8 cellular contexts compared by ENCODE assay signal in genomic region chr18:5294113-5294617, GRCh38. TPM values are rescaled to one million over a fixed set of nuclear protein-coding genes. Genes with fewer than 3 reads are reported as not detected.
DNase-seq lines count a peak whose midpoint lies in the region; ATAC-seq, FAIRE-seq and TF ChIP-seq lines count a peak whose summit lies in the region.

No MANE protein-coding gene starts in this region.

- H3K4me1 ChIP-seq in OCI-LY1 (ENCODE audit: insufficient read depth, low read length, severe bottlenecking): peaks cover 43% of the 10 kb centered on the region
- peaks cover 3% of the 10 kb centered on the region for H3K4me1 ChIP-seq in mesenchymal stem cell (ENCODE audit: control insufficient read depth, insufficient read depth, low read depth, low read length)

- TF ChIP-seq POLR2A in GM12892 (IDR thresholded peaks at IDR 0.05; ENCODE audit: low read depth, low read length): no peak

- H3K27me3 Mint-ChIP-seq in stimulated activated naive B cell treated with anti-CD40 and anti-IgM and Interleukin-4, amounts not matched to agents 10 μg/mL and 1 μg/mL and 100 μg/mL, for 72 hours: peaks cover 3 to 4% of the 10 kb centered on the region in 2 donors

- WGBS in mesenchymal stem cell: 68% methylated on average over 5 of the region's 9 CpGs

- ATAC-seq in stimulated activated naive B cell treated with anti-CD40 and anti-IgM and Interleukin-4, amounts not matched to agents 10 μg/mL and 1 μg/mL and 100 μg/mL, for 72 hours (replicated peaks): no peak
- ATAC-seq in HG02571 (IDR thresholded peaks at IDR 0.05; ENCODE audit: unreplicated experiment): no peak

- H3K36me3 ChIP-seq in OCI-LY1 (ENCODE audit: insufficient read depth, low read length) (peaks cover 34% of the 10 kb centered on the region), bronchial epithelial cell (ENCODE audit: control insufficient read depth, insufficient read depth, low read length) (peaks cover 3% of the 10 kb centered on the region), mesenchymal stem cell (ENCODE audit: control insufficient read depth in 1 of 2, insufficient read depth in 2 of 2, low read depth in 1 of 2, low read length in 2 of 2) (peaks cover 11 to 32% of the 10 kb centered on the region in 2 experiments)

- H3K9ac ChIP-seq in OCI-LY1 (ENCODE audit: low read length) (peak overlapping the region; percentile 71), mesenchymal stem cell (ENCODE audit: low read length) (peak overlapping the region; percentile 89)

- peak overlapping the region; percentile 87 for H3K27ac ChIP-seq in OCI-LY1 (ENCODE audit: low read depth, low read length, poor library complexity, severe bottlenecking)
- peak overlapping the region; percentile 97 for H3K27ac ChIP-seq in mesenchymal stem cell (ENCODE audit: low read length, poor library complexity, severe bottlenecking)

- H2AK5ac ChIP-seq in mesenchymal stem cell (ENCODE audit: low read length, severe bottlenecking): no peak overlapping the region

- H3K27ac Mint-ChIP-seq in stimulated activated naive B cell treated with anti-CD40 and anti-IgM and Interleukin-4, amounts not matched to agents 10 μg/mL and 1 μg/mL and 100 μg/mL, for 72 hours: peak overlapping the region; percentile 97

- no peaks in the 10 kb centered on the region for H3K27me3 ChIP-seq in OCI-LY1 (ENCODE audit: insufficient read depth, low read length)
- no peaks in the 10 kb centered on the region for H3K27me3 ChIP-seq in bronchial epithelial cell (ENCODE audit: control insufficient read depth, insufficient read depth, low read length)
- H3K27me3 ChIP-seq in mesenchymal stem cell (ENCODE audit: control insufficient read depth in 1 of 2, insufficient read depth in 1 of 2, low read length in 2 of 2): no peaks in the 10 kb centered on the region

- peak overlapping the region; percentile 87 for H4K91ac ChIP-seq in mesenchymal stem cell (ENCODE audit: low read length)

- no peaks in the 10 kb centered on the region for H3F3A ChIP-seq in OCI-LY1 (ENCODE audit: insufficient read depth, low read length)

- H2BK5ac ChIP-seq in mesenchymal stem cell (ENCODE audit: low read depth, low read length, poor library complexity, severe bottlenecking): no peak overlapping the region

- H3K9me3 ChIP-seq in OCI-LY1 (ENCODE audit: low read length) (no peaks in the 10 kb centered on the region), mesenchymal stem cell (ENCODE audit: control insufficient read depth, low read length) (no peaks in the 10 kb centered on the region)

- H3K9me2 ChIP-seq in OCI-LY1 (ENCODE audit: low read depth, low read length): no peaks in the 10 kb centered on the region

- peak overlapping the region in 1 of 2 experiments; percentile 71 for H2BK12ac ChIP-seq in mesenchymal stem cell (ENCODE audit: low read length in 2 of 2)

- DNase-seq in GM12892 (ENCODE audit: insufficient read length) (peak; percentile 12), bronchial epithelial cell (ENCODE audit: low read depth) (no peak), mesenchymal stem cell (no peak), DMS79 (lab: John Stamatoyannopoulos, UW) (no peak), NCI-H128 (lab: John Stamatoyannopoulos, UW; ENCODE audit: unreplicated experiment) (no peak)
- DNase-seq in stimulated activated naive B cell treated with anti-CD40 and anti-IgM and Interleukin-4, amounts not matched to agents 10 μg/mL and 1 μg/mL and 100 μg/mL, for 72 hours: no peak

- H3K4me2 ChIP-seq in OCI-LY1 (ENCODE audit: low read length) (peak overlapping the region; percentile 80), mesenchymal stem cell (ENCODE audit: low read length, poor library complexity, severe bottlenecking) (peak overlapping the region; percentile 70)

- H3K4me1 Mint-ChIP-seq in stimulated activated naive B cell treated with anti-CD40 and anti-IgM and Interleukin-4, amounts not matched to agents 10 μg/mL and 1 μg/mL and 100 μg/mL, for 72 hours: peaks cover 9 to 18% of the 10 kb centered on the region in 2 donors

- peaks cover 14 to 16% of the 10 kb centered on the region in 2 donors for H3K36me3 Mint-ChIP-seq in stimulated activated naive B cell treated with anti-CD40 and anti-IgM and Interleukin-4, amounts not matched to agents 10 μg/mL and 1 μg/mL and 100 μg/mL, for 72 hours

- peak overlapping the region; percentile 89 to 90 for H3K4me3 Mint-ChIP-seq in stimulated activated naive B cell treated with anti-CD40 and anti-IgM and Interleukin-4, amounts not matched to agents 10 μg/mL and 1 μg/mL and 100 μg/mL, for 72 hours

- H2AFZ ChIP-seq in OCI-LY1 (ENCODE audit: low read length): no peak overlapping the region
- H2AFZ ChIP-seq in mesenchymal stem cell (ENCODE audit: low read depth, low read length): peak overlapping the region; percentile 60

- peak overlapping the region in 1 of 2 experiments; percentile 24 for H3K23ac ChIP-seq in mesenchymal stem cell (ENCODE audit: low read length in 2 of 2)

- H4K8ac ChIP-seq in mesenchymal stem cell (ENCODE audit: low read length): peak overlapping the region; percentile 90

- H3K4me3 ChIP-seq in OCI-LY1 (ENCODE audit: low read depth, low read length, poor library complexity, severe bottlenecking) (peak overlapping the region; percentile 69), bronchial epithelial cell (ENCODE audit: low read depth, low read length) (peak overlapping the region; percentile 49), mesenchymal stem cell (ENCODE audit: insufficient read depth in 1 of 2, low read depth in 1 of 2, low read length in 2 of 2) (peak overlapping the region; percentile 94 to 97)

- H4K20me1 ChIP-seq in OCI-LY1 (ENCODE audit: insufficient read depth, low read length): no peaks in the 10 kb centered on the region

- TF ChIP-seq CTCF in OCI-LY1 (IDR thresholded peaks at IDR 0.05; ENCODE audit: low read length): no peak
- no peak for TF ChIP-seq CTCF in bronchial epithelial cell (IDR thresholded peaks at IDR 0.05; ENCODE audit: insufficient read depth, low read length, severe bottlenecking)

- peaks cover 22% of the 10 kb centered on the region for H3K79me1 ChIP-seq in mesenchymal stem cell (replicated peaks; ENCODE audit: low read length, poor library complexity, severe bottlenecking)

- H3K79me2 ChIP-seq in OCI-LY1 (ENCODE audit: insufficient read depth, low read length): no peaks in the 10 kb centered on the region

- no peak overlapping the region for H2BK15ac ChIP-seq in mesenchymal stem cell (ENCODE audit: low read depth, poor library complexity, severe bottlenecking)

- peak overlapping the region; percentile 81 to 90 for H3K18ac ChIP-seq in mesenchymal stem cell (ENCODE audit: low read depth in 1 of 2, low read length in 2 of 2)

- H2BK120ac ChIP-seq in mesenchymal stem cell (ENCODE audit: low read depth, low read length): no peak overlapping the region

- no peaks in the 10 kb centered on the region for H3K9me3 Mint-ChIP-seq in stimulated activated naive B cell treated with anti-CD40 and anti-IgM and Interleukin-4, amounts not matched to agents 10 μg/mL and 1 μg/mL and 100 μg/mL, for 72 hours

- FAIRE-seq in GM12892 (lab: Jason Lieb, UNC): peak; percentile 76
- FAIRE-seq in bronchial epithelial cell (lab: Jason Lieb, UNC): no peak

- no peak overlapping the region for H3K4ac ChIP-seq in mesenchymal stem cell (ENCODE audit: low read depth in 1 of 2, low read length in 2 of 2)

- peak overlapping the region in 1 of 2 experiments; percentile 59 for H3K14ac ChIP-seq in mesenchymal stem cell (ENCODE audit: low read length in 2 of 2)

RNA-seq across cellular contexts. Expression of gene ZBTB14, which starts 1.4 kb away (rescaled TPM):
- 7.4 TPM for polyA plus RNA-seq in GM12892 (2012; ENCODE audit: missing spikeins)
- 9.3 and 12.9 TPM in 2 replicates for total RNA-seq in bronchial epithelial cell
- 5.3 TPM for polyA plus RNA-seq in mesenchymal stem cell (2013, experiment 1 of 2)
- polyA plus RNA-seq in mesenchymal stem cell (2013, experiment 2 of 2): 6.4 TPM
